In the genomic region with DNA sequence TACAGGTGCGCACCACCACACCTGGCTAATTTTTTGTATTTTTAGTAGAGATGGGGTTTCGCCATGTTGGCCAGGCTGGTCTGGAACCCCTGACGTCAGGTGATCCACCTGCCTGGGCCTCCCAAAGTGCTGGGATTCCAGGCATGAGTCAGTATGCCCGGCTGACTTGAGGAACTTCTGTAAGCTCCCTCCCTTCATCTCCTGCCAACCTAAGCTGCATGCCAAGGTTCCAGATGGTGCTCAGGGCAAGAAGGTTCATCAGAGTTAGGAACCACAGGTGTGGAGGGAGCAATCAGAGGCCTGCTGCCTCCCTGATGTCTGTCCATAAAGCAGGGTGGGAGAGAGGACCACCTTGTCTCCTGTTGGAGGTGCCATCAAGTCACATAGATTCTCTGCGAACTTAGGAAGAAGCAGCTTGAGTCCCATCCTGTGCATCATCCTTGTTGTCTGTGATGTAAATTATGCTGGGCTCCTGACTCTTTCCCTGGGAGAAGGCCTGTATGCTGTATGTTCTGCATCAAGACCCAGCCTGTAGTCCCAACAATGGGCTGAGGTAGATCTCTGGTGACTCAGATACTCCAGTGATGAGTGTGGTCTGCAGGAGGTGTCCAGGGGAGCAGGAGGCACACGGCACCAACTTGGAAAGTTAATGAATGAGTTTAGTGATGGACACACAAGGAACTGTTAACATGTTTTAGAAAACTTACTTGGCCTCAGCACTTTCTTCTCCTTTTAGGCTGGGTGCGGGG, we compare ENCODE assay signal across 22 cellular contexts.
"Had no signal": no experiment of that assay in that cellular context is flagged by ENCODE, and none has a peak within 500 bp of the region (broad histone marks: within the 10 kb centered on the region; RNA-seq: fewer than 3 reads in every experiment).

No MANE protein-coding gene starts in this region.

- H3K27me3 ChIP-seq: body of pancreas, tibial artery, uterus had no signal

- H3K27ac Mint-ChIP-seq: activated CD4-positive, alpha-beta memory T cell treated with anti-CD3 and anti-CD28 coated beads, Interleukin-2, amount 10 ng/mL, durations not matched to agents 7 days and 5 days; activated naive CD8-positive, alpha-beta T cell; dendritic cell treated with granulocyte-macrophage colony-stimulating factor and Interleukin-4, amounts not matched to agents 40 ng/mL and 50 ng/mL, for 4 days; effector memory CD8-positive, alpha-beta T cell; natural killer cell treated with Interleukin-12 subunit alpha and Interleukin-12 subunit beta and Interleukin-15 and Interleukin-18, amount 100 ng/mL, for 72 hours; stimulated activated naive B cell treated with anti-CD40 and anti-IgM and Interleukin-4, amounts not matched to agents 10 μg/mL and 1 μg/mL and 100 μg/mL, for 72 hours; T-cell had no signal

- H3K27me3 Mint-ChIP-seq: activated CD4-positive, alpha-beta memory T cell treated with anti-CD3 and anti-CD28 coated beads, Interleukin-2, amount 10 ng/mL, durations not matched to agents 7 days and 5 days had no signal

- DNase-seq: activated CD4-positive, alpha-beta memory T cell treated with anti-CD3 and anti-CD28 coated beads, Interleukin-2, amount 10 ng/mL, durations not matched to agents 7 days and 5 days; activated CD4-positive, alpha-beta T cell treated with anti-CD3 and anti-CD28 coated beads for 4 hours; activated effector memory CD4-positive, alpha-beta T cell treated with anti-CD3 and anti-CD28 coated beads, Interleukin-2, amount 50 U/mL, for 16 hours; activated T-cell treated with anti-CD3 and anti-CD28 coated beads, Interleukin-2, amount 50 U/mL, for 4 hours; amniotic stem cell; effector memory CD8-positive, alpha-beta T cell; erythroblast; glutamatergic neuron; hypothalamus; nucleus accumbens; posterior cingulate gyrus; stimulated activated CD4-positive, alpha-beta T cell treated with anti-CD3 and anti-CD28 coated beads, Interleukin-2, amount 100 ng/mL, for 48 hours; stimulated activated naive B cell treated with anti-CD40 and anti-IgM and Interleukin-4, amounts not matched to agents 10 μg/mL and 1 μg/mL and 100 μg/mL, for 72 hours; T-cell; T-helper 9 cell; tibial artery; uterus had no signal

- H3K4me1 ChIP-seq: uterus had no signal

- H3K4me3 ChIP-seq: body of pancreas, tibial artery, uterus had no signal

- H3K4me3 Mint-ChIP-seq: activated CD4-positive, alpha-beta memory T cell treated with anti-CD3 and anti-CD28 coated beads, Interleukin-2, amount 10 ng/mL, durations not matched to agents 7 days and 5 days; activated naive CD8-positive, alpha-beta T cell; activated T-cell treated with anti-CD3 and anti-CD28 coated beads, Interleukin-2, amount 50 U/mL, for 4 hours; central memory CD8-positive, alpha-beta T cell; dendritic cell treated with granulocyte-macrophage colony-stimulating factor and Interleukin-4, amounts not matched to agents 40 ng/mL and 50 ng/mL, for 4 days; effector memory CD8-positive, alpha-beta T cell; natural killer cell treated with Interleukin-12 subunit alpha and Interleukin-12 subunit beta and Interleukin-15 and Interleukin-18, amount 100 ng/mL, for 72 hours; stimulated activated naive B cell treated with anti-CD40 and anti-IgM and Interleukin-4, amounts not matched to agents 10 μg/mL and 1 μg/mL and 100 μg/mL, for 72 hours; T-cell had no signal

- H3K9me3 ChIP-seq: body of pancreas, tibial artery, uterus had no signal

- H3K36me3 Mint-ChIP-seq: activated naive CD8-positive, alpha-beta T cell; natural killer cell treated with Interleukin-12 subunit alpha and Interleukin-12 subunit beta and Interleukin-15 and Interleukin-18, amount 100 ng/mL, for 72 hours; stimulated activated naive B cell treated with anti-CD40 and anti-IgM and Interleukin-4, amounts not matched to agents 10 μg/mL and 1 μg/mL and 100 μg/mL, for 72 hours; T-cell had no signal

- ATAC-seq: activated T-cell treated with anti-CD3 and anti-CD28 coated beads, Interleukin-2, amount 50 U/mL, for 4 hours; body of pancreas; effector memory CD8-positive, alpha-beta T cell; natural killer cell treated with Interleukin-12 subunit alpha and Interleukin-12 subunit beta and Interleukin-15 and Interleukin-18, amount 100 ng/mL, for 72 hours; stimulated activated naive B cell treated with anti-CD40 and anti-IgM and Interleukin-4, amounts not matched to agents 10 μg/mL and 1 μg/mL and 100 μg/mL, for 72 hours; T-cell had no signal

- H3K9me3 Mint-ChIP-seq: activated CD4-positive, alpha-beta memory T cell treated with anti-CD3 and anti-CD28 coated beads, Interleukin-2, amount 10 ng/mL, durations not matched to agents 7 days and 5 days; activated T-cell treated with anti-CD3 and anti-CD28 coated beads, Interleukin-2, amount 50 U/mL, for 4 hours; central memory CD8-positive, alpha-beta T cell; dendritic cell treated with granulocyte-macrophage colony-stimulating factor and Interleukin-4, amounts not matched to agents 40 ng/mL and 50 ng/mL, for 4 days; effector memory CD8-positive, alpha-beta T cell; natural killer cell treated with Interleukin-12 subunit alpha and Interleukin-12 subunit beta and Interleukin-15 and Interleukin-18, amount 100 ng/mL, for 72 hours; stimulated activated naive B cell treated with anti-CD40 and anti-IgM and Interleukin-4, amounts not matched to agents 10 μg/mL and 1 μg/mL and 100 μg/mL, for 72 hours; T-cell had no signal

- H3K27ac ChIP-seq: body of pancreas, tibial artery, uterus had no signal

- H3K36me3 ChIP-seq: tibial artery, uterus had no signal

- H3K4me1 Mint-ChIP-seq: central memory CD8-positive, alpha-beta T cell had no signal
